27 cellular contexts compared by ENCODE assay signal in genomic region chr9:135726138-135726853, GRCh38. TPM values are rescaled to one million over a fixed set of nuclear protein-coding genes. Genes with fewer than 3 reads are reported as not detected.
DNase-seq lines count a peak whose midpoint lies in the region; ATAC-seq and TF ChIP-seq lines count a peak whose summit lies in the region.
"Had no signal": no experiment of that assay in that cellular context is flagged by ENCODE, and none has a peak within 500 bp of the region (broad histone marks: within the 10 kb centered on the region; RNA-seq: fewer than 3 reads in every experiment).

No MANE protein-coding gene starts in this region.

- H3K27me3 ChIP-seq in HCT116 (ENCODE audit: insufficient read depth, low read length) (no peaks in the 10 kb centered on the region), PC-3 (ENCODE audit: low read length) (no peaks in the 10 kb centered on the region)
- H3K27me3 ChIP-seq: SJCRH30 had no signal

- H3K27me3 Mint-ChIP-seq in natural killer cell (ENCODE audit: low read depth in 2 of 2) = peaks cover 6% of the 10 kb centered on the region in 2 donors

- no peaks in the 10 kb centered on the region for H3K79me2 ChIP-seq in HCT116 (ENCODE audit: insufficient read depth, low read length)
- no peaks in the 10 kb centered on the region for H3K79me2 ChIP-seq in PC-3 (ENCODE audit: low read length)

- H3F3A ChIP-seq in PC-3 (ENCODE audit: low read length, unreplicated experiment) = no peaks in the 10 kb centered on the region

- H3K27ac ChIP-seq in HCT116 (ENCODE audit: low read depth, low read length) = no peak overlapping the region
- no peak overlapping the region for H3K27ac ChIP-seq in PC-3 (ENCODE audit: low read length)
- H3K27ac ChIP-seq: prostate gland, SJCRH30, skin epidermis had no signal

- intact Hi-C loops in HCT116 (cut with micrococcal nuclease) (loop anchor here (10.0 kb wide), 1 partner anchor 121 kb away; no protein-coding TSS in a partner anchor), PC-3 (cut with micrococcal nuclease) (no loop called here), posterior cingulate gyrus (cut with DNase I) (no loop called here), natural killer cell (cut with micrococcal nuclease) (no loop called here)

- no peak for TF ChIP-seq POLR2A in HCT116 (IDR thresholded peaks at IDR 0.05; ENCODE audit: borderline replicate concordance, extremely low read depth, insufficient read depth, insufficient read length)

- H3K9me3 ChIP-seq in HCT116 (ENCODE audit: control insufficient read depth in 1 of 2, insufficient read depth in 1 of 2, low read depth in 1 of 2, low read length in 2 of 2) (peaks cover 0 to 5% of the 10 kb centered on the region in 2 experiments; a peak in 2 of 4 replicates), PC-3 (ENCODE audit: low read length) (no peaks in the 10 kb centered on the region)
- H3K9me3 ChIP-seq: prostate gland, SJCRH30 had no signal

- H3K9me3 Mint-ChIP-seq in natural killer cell = peaks cover 0 to 2% of the 10 kb centered on the region in 2 donors

- peak; percentile 65 for TF ChIP-seq RAD21 in HCT116 (IDR thresholded peaks at IDR 0.05; ENCODE audit: low read depth)

- H3K27ac Mint-ChIP-seq in natural killer cell = no peak overlapping the region
- H3K27ac Mint-ChIP-seq: dendritic cell treated with granulocyte-macrophage colony-stimulating factor and Interleukin-4, amounts not matched to agents 40 ng/mL and 50 ng/mL, for 4 days; T-helper 1 cell treated with Interleukin-12 subunit alpha and Interleukin-12 subunit beta and Interleukin-4 antibody, amounts not matched to agents 30 μg/mL and 1 μg/mL, for 36 hours; type B pancreatic cell had no signal

- H4K20me1 ChIP-seq in HCT116 (ENCODE audit: insufficient read depth) (no peaks in the 10 kb centered on the region), PC-3 (ENCODE audit: low read length) (no peaks in the 10 kb centered on the region)

- TF ChIP-seq CTCF in HCT116 (IDR thresholded peaks at IDR 0.05 in 2 of 3, conservative IDR thresholded peaks at IDR 0.05 in 1 of 3; ENCODE audit: borderline replicate concordance in 1 of 3, insufficient read depth in 1 of 3, low read depth in 2 of 3, low read length in 2 of 3) (peak; percentile 39 to 50 (median 48); a peak in 5 of 6 replicates), PC-3 (conservative IDR thresholded peaks at IDR 0.05; ENCODE audit: low read depth, low read length) (peak; percentile 17; the same call in 1 of the 2 replicates), natural killer cell (IDR thresholded peaks at IDR 0.05) (no peak)

- no peak overlapping the region for H3K4me3 Mint-ChIP-seq in natural killer cell
- H3K4me3 Mint-ChIP-seq: dendritic cell treated with granulocyte-macrophage colony-stimulating factor and Interleukin-4, amounts not matched to agents 40 ng/mL and 50 ng/mL, for 4 days; T-helper 1 cell treated with Interleukin-12 subunit alpha and Interleukin-12 subunit beta and Interleukin-4 antibody, amounts not matched to agents 30 μg/mL and 1 μg/mL, for 36 hours; type B pancreatic cell had no signal

- no peaks in the 10 kb centered on the region for H3K36me3 Mint-ChIP-seq in natural killer cell
- H3K36me3 Mint-ChIP-seq: type B pancreatic cell had no signal

- H3K9ac ChIP-seq in HCT116 (ENCODE audit: low read length) = no peak overlapping the region
- no peak overlapping the region for H3K9ac ChIP-seq in PC-3 (ENCODE audit: low read length)

- RAD21 ChIA-PET in HCT116 (lab: Charles Lee; ENCODE audit: low non-redundant PET in 1 of 2, low total read pairs in 2 of 2, uncharacterized antibody in 2 of 2, unreplicated experiment in 2 of 2) = no interaction called here

- no peaks in the 10 kb centered on the region for H3K4me1 ChIP-seq in HCT116 (ENCODE audit: control insufficient read depth in 1 of 2, insufficient read depth in 2 of 2, low read length in 2 of 2)
- peaks cover 13% of the 10 kb centered on the region for H3K4me1 ChIP-seq in PC-3 (ENCODE audit: insufficient read depth, low read length)
- H3K4me1 ChIP-seq: prostate gland, SJCRH30 had no signal

- no peaks in the 10 kb centered on the region for H3K9me2 ChIP-seq in HCT116 (ENCODE audit: insufficient read depth)
- H3K9me2 ChIP-seq in PC-3 (replicated peaks; ENCODE audit: low read length) = no peaks in the 10 kb centered on the region

- BruUV-seq in HCT116 (replicated peaks; lab: Mats Ljungman, UMichigan) (no TSS peak), PC-3 (replicated peaks; lab: Mats Ljungman, UMichigan) (no TSS peak)

- peaks cover 0 to 4% of the 10 kb centered on the region in 2 donors for H3K4me1 Mint-ChIP-seq in natural killer cell

- POLR2A ChIA-PET in HCT116 (lab: Charles Lee) (no interaction called here), PC-3 (lab: Charles Lee; ENCODE audit: unreplicated experiment) (no interaction called here)

- H3K4me3 ChIP-seq in HCT116 (replicated peaks in 1 of 2; ENCODE audit: low read depth in 1 of 2, low read length in 2 of 2) (no peak overlapping the region), PC-3 (ENCODE audit: low read length) (no peak overlapping the region)
- H3K4me3 ChIP-seq: prostate gland, SJCRH30, skin epidermis had no signal

- peak; percentile 52 for ATAC-seq in HCT116
- ATAC-seq in PC-3 = no peak
- ATAC-seq in GM19467 (IDR thresholded peaks at IDR 0.05; ENCODE audit: unreplicated experiment) = no peak
- no peak for ATAC-seq in natural killer cell
- ATAC-seq: left ventricle myocardium superior had no signal

- H3K36me3 ChIP-seq in HCT116 (ENCODE audit: control insufficient read depth in 1 of 2, insufficient read depth in 2 of 2, low read length in 2 of 2) (no peaks in the 10 kb centered on the region), PC-3 (ENCODE audit: low read depth, low read length) (no peaks in the 10 kb centered on the region)
- H3K36me3 ChIP-seq: prostate gland, SJCRH30 had no signal

- DNase-seq in Daoy (ENCODE audit: low read depth) (peak; percentile 35), HCT116 (ENCODE audit: low read depth, low spot score) (no peak), PC-3 (no peak), lung microvascular endothelial cell (ENCODE audit: low read depth in 2 of 2) (peak; percentile 8 to 20), posterior cingulate gyrus (no peak), HUDEP-2 (lab: John Stamatoyannopoulos, UW; ENCODE audit: unreplicated experiment in 76 of 76) (no peak), natural killer cell (no peak)
- DNase-seq: activated CD4-positive, alpha-beta T cell treated with anti-CD3 and anti-CD28 coated beads, Interleukin-2, amount 50 U/mL, for 4 hours; activated gamma-delta T cell; activated T-cell treated with anti-CD3 and anti-CD28 coated beads for 4 hours; foreskin fibroblast; hippocampal formation; left ventricle myocardium superior; NCI-H1436 treated with DMSO at 0.1 percent for 48 hours; NCI-H2171 treated with DMSO at 0.1 percent for 48 hours; NCI-H526 treated with DMSO at 0.1 percent for 48 hours; stimulated activated CD4-positive, alpha-beta T cell treated with anti-CD3 and anti-CD28 coated beads, Interleukin-2, amount 100 ng/mL, for 48 hours had no signal

- no peak overlapping the region for H2AFZ ChIP-seq in HCT116 (ENCODE audit: low read depth, low read length, poor library complexity, severe bottlenecking)
- no peak overlapping the region for H2AFZ ChIP-seq in PC-3 (ENCODE audit: low read length)

- H3K4me2 ChIP-seq in HCT116 (ENCODE audit: low read length) (no peak overlapping the region), PC-3 (ENCODE audit: low read length) (no peak overlapping the region)

- CTCF ChIA-PET in HCT116 (lab: Charles Lee) (interaction anchor here (1.2 kb wide), 1 partner anchor 123 kb away, joined by 4 read pairs; no protein-coding TSS in a partner anchor), PC-3 (lab: Charles Lee) (no interaction called here)

TF ChIP-seq in HCT116, 20 proteins besides CTCF, POLR2A, EP300 and RAD21 (continues in another document):
- TF ChIP-seq JUND (IDR thresholded peaks at IDR 0.05) (no peak), YY1 (IDR thresholded peaks at IDR 0.05; ENCODE audit: extremely low read depth, insufficient replicate concordance, low read depth, low read length) (no peak), FOSL1 (IDR thresholded peaks at IDR 0.05; ENCODE audit: low read depth) (no peak), SP1 (IDR thresholded peaks at IDR 0.05; ENCODE audit: low read depth) (no peak), ZFX (IDR thresholded peaks at IDR 0.05) (no peak), CEBPB (IDR thresholded peaks at IDR 0.05; ENCODE audit: low read depth) (no peak), TCF7L2 (IDR thresholded peaks at IDR 0.05; ENCODE audit: borderline replicate concordance, extremely low read depth, insufficient read depth, insufficient read length) (no peak), EGR1 (IDR thresholded peaks at IDR 0.05; ENCODE audit: low read depth) (no peak), SRF (IDR thresholded peaks at IDR 0.05; ENCODE audit: low read depth) (no peak)
- TF ChIP-seq, protein P1, sequence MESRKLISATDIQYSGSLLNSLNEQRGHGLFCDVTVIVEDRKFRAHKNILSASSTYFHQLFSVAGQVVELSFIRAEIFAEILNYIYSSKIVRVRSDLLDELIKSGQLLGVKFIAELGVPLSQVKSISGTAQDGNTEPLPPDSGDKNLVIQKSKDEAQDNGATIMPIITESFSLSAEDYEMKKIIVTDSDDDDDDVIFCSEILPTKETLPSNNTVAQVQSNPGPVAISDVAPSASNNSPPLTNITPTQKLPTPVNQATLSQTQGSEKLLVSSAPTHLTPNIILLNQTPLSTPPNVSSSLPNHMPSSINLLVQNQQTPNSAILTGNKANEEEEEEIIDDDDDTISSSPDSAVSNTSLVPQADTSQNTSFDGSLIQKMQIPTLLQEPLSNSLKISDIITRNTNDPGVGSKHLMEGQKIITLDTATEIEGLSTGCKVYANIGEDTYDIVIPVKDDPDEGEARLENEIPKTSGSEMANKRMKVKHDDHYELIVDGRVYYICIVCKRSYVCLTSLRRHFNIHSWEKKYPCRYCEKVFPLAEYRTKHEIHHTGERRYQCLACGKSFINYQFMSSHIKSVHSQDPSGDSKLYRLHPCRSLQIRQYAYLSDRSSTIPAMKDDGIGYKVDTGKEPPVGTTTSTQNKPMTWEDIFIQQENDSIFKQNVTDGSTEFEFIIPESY (IDR thresholded peaks at IDR 0.05; ENCODE audit: extremely low read depth, insufficient replicate concordance, low read length) = no peak
- TF ChIP-seq, protein P2, sequence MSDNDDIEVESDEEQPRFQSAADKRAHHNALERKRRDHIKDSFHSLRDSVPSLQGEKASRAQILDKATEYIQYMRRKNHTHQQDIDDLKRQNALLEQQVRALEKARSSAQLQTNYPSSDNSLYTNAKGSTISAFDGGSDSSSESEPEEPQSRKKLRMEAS (IDR thresholded peaks at IDR 0.05) = no peak

RNA-seq across cellular contexts. Expression of gene KCNT1, which starts 24.3 kb away (rescaled TPM):
- not detected in 2 replicates for total RNA-seq in Daoy (2014; rRNA removed; shearing (Covaris generic))
- total RNA-seq in HCT116 (2021; ENCODE audit: unreplicated experiment) (0.17 TPM), PC-3 (2014; rRNA removed) (not detected in 2 replicates), lung microvascular endothelial cell (under 0.01 TPM in 1 of 2 replicates, not detected in the other), natural killer cell (1 to 10 TPM in 1 of 3 donors, under 1 TPM in 2; 0.52 to 1.2 (median 0.88) TPM)
- polyA plus RNA-seq in HCT116 (2012) = 0.18 and 0.25 TPM in 2 replicates
- total RNA-seq: LHCN-M2 had no signal

RNA-seq across cellular contexts. Expression of gene SOHLH1, which starts 27.0 kb away (rescaled TPM):
- total RNA-seq in Daoy (2014; rRNA removed; shearing (Covaris generic)) = 0.18 TPM in 1 of 2 replicates, not detected in the other
- not detected for total RNA-seq in HCT116 (2021; ENCODE audit: unreplicated experiment)
- polyA plus RNA-seq in HCT116 (2012) = not detected in 2 replicates
- total RNA-seq in PC-3 (2014; rRNA removed) = not detected in 2 replicates
- total RNA-seq in lung microvascular endothelial cell = not detected in 2 replicates
- not detected for total RNA-seq in natural killer cell
- total RNA-seq: left ventricle myocardium superior, LHCN-M2 had no signal
- polyA plus RNA-seq: adipose tissue, neural cell had no signal

Comparison
In these comparisons a context has a peak if more than half of its experiments do, and no peak if none do; other contexts are left out.
1. DNase-seq: peak in Daoy (single experiment) and lung microvascular endothelial cell (2 of 2); none in HCT116 (single experiment), PC-3 (single experiment), posterior cingulate gyrus (0 of 10), HUDEP-2 (0 of 76) and natural killer cell (single experiment).